In the genomic region with DNA sequence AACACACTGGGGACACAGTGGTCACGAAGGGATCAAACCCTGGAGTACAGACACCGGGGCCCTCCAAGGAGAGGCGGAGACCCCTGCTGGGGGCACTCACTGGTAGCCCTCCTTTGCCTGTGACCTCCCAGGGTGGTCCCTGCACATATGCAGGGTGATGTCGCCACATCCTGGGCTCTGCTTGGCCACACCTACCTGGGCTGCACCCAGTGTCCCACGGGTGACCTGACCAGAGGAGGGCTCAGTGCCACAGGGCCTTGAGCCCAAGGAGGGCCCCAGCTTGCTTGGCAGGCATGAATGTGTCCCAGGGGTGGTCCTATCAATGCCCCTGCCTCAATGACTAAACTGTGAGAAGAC, we compare ENCODE assay signal across 1 cellular context.
TF ChIP-seq lines count a peak whose summit lies in the region.

No MANE protein-coding gene starts in this region.

TF ChIP-seq in HEK293, 187 proteins besides CTCF, POLR2A, EP300 and RAD21 (continued from another document):
- TF ChIP-seq, protein P1, sequence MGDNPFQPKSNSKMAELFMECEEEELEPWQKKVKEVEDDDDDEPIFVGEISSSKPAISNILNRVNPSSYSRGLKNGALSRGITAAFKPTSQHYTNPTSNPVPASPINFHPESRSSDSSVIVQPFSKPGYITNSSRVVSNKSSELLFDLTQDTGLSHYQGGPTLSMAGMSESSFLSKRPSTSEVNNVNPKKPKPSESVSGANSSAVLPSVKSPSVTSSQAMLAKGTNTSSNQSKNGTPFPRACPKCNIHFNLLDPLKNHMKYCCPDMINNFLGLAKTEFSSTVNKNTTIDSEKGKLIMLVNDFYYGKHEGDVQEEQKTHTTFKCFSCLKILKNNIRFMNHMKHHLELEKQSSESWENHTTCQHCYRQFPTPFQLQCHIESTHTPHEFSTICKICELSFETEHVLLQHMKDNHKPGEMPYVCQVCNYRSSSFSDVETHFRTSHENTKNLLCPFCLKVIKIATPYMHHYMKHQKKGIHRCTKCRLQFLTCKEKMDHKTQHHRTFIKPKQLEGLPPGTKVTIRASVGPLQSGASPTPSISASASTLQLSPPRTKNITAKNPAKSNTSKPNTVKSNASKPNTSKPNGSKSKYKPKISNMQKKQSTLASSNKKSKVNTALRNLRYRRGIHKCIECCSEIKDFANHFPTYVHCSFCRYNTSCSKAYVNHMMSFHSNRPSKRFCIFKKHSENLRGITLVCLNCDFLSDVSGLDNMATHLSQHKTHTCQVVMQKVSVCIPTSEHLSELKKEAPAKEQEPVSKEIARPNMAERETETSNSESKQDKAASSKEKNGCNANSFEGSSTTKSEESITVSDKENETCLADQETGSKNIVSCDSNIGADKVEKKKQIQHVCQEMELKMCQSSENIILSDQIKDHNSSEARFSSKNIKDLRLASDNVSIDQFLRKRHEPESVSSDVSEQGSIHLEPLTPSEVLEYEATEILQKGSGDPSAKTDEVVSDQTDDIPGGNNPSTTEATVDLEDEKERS (tag by site-specific recombination; IDR thresholded peaks at IDR 0.05), result no peak
- TF ChIP-seq GLI2 (tag by site-specific recombination; IDR thresholded peaks at IDR 0.05; ENCODE audit: borderline replicate concordance, low read depth) (no peak), ZNF184 (tag by site-specific recombination; IDR thresholded peaks at IDR 0.05) (no peak), ZNF585B (tag by site-specific recombination; IDR thresholded peaks at IDR 0.05) (no peak), GLIS1 (tag by site-specific recombination; IDR thresholded peaks at IDR 0.05) (peak; percentile 60), ZNF10 (tag by site-specific recombination; IDR thresholded peaks at IDR 0.05) (no peak), ZNF146 (tag by site-specific recombination; IDR thresholded peaks at IDR 0.05) (no peak), ZNF311 (tag by site-specific recombination; IDR thresholded peaks at IDR 0.05; ENCODE audit: borderline replicate concordance) (no peak), ZNF423 (tag by site-specific recombination; IDR thresholded peaks at IDR 0.05) (no peak), GLIS2 (tag by site-specific recombination; IDR thresholded peaks at IDR 0.05) (peak; percentile 43; the same call in 1 of the 2 replicates), ZIC2 (tag by site-specific recombination; IDR thresholded peaks at IDR 0.05) (peak; percentile 66), ZXDB (tag by site-specific recombination; IDR thresholded peaks at IDR 0.05) (no peak), ZNF530 (tag by site-specific recombination; IDR thresholded peaks at IDR 0.05; ENCODE audit: low read depth) (no peak)
TF ChIP-seq in HEK293: peak in this region for 3.
